11 cellular contexts compared by ENCODE assay signal in genomic region chr3:180181387-180181786, GRCh38.
A peak's percentile ranks its signal among the peaks of the same experiment; 100 is the strongest.
DNase-seq lines count a peak whose midpoint lies in the region; ATAC-seq lines count a peak whose summit lies in the region.
"Had no signal": no experiment of that assay in that cellular context is flagged by ENCODE, and none has a peak within 500 bp of the region (broad histone marks: within the 10 kb centered on the region; RNA-seq: fewer than 3 reads in every experiment).

No MANE protein-coding gene starts in this region.

- in situ Hi-C loops in GM23248 (cut with MboI) = no loop called here

- no peaks in the 10 kb centered on the region for H3K27me3 ChIP-seq in GM23248 (replicated peaks; ENCODE audit: insufficient read depth)
- no peaks in the 10 kb centered on the region for H3K27me3 ChIP-seq in adipocyte (replicated peaks; ENCODE audit: control insufficient read depth, insufficient read depth, low read length)
- H3K27me3 ChIP-seq: BLaER1 had no signal

- H3K9me2 ChIP-seq in GM23248 (ENCODE audit: insufficient read depth) = no peaks in the 10 kb centered on the region

- intact Hi-C loops in Right ventricle myocardium inferior (cut with DNase I) = no loop called here

- no peak overlapping the region for H3K4me3 ChIP-seq in GM23248
- peak overlapping the region; percentile 31 for H3K4me3 ChIP-seq in adipocyte (ENCODE audit: low read length)
- H3K4me3 ChIP-seq: A549, BLaER1 had no signal

- no peak overlapping the region for H2AFZ ChIP-seq in GM23248

- no peaks in the 10 kb centered on the region for H3K4me1 ChIP-seq in GM23248 (ENCODE audit: insufficient read depth)
- H3K4me1 ChIP-seq in adipocyte (ENCODE audit: control insufficient read depth, insufficient read depth, low read length) = peaks cover 41% of the 10 kb centered on the region
- H3K4me1 ChIP-seq: A549, BLaER1 had no signal

- H3K9ac ChIP-seq in GM23248 (no peak overlapping the region), adipocyte (ENCODE audit: low read length) (peak overlapping the region; percentile 55)
- H3K9ac ChIP-seq: BLaER1 had no signal

- DNase-seq in GM23248 = peak; percentile 5
- no peak for DNase-seq in adipocyte (ENCODE audit: low read depth)
- DNase-seq in fibroblast of peridontal ligament (ENCODE audit: extremely low read depth) = peak; percentile 11
- no peak for DNase-seq in Right ventricle myocardium inferior (ENCODE audit: missing footprints)
- no peak for DNase-seq in C1 segment of cervical spinal cord (lab: John Stamatoyannopoulos, UW)
- DNase-seq: CD4-positive, CD25-positive, alpha-beta regulatory T cell; DMS53; H9 had no signal

- ATAC-seq in GM18498 (IDR thresholded peaks at IDR 0.05; ENCODE audit: unreplicated experiment) (no peak), Right ventricle myocardium inferior (no peak)
- ATAC-seq: A549 had no signal

- H3K9me3 ChIP-seq in GM23248 (ENCODE audit: low read depth) (no peaks in the 10 kb centered on the region), adipocyte (ENCODE audit: control insufficient read depth, low read length) (no peaks in the 10 kb centered on the region)
- H3K9me3 ChIP-seq: A549, BLaER1 had no signal

- peak overlapping the region; percentile 43; the same call in 1 of the 2 replicates for H3K27ac ChIP-seq in GM23248
- H3K27ac ChIP-seq: A549, BLaER1 had no signal

- H4K20me1 ChIP-seq in GM23248 (ENCODE audit: insufficient read depth) = no peaks in the 10 kb centered on the region
- H4K20me1 ChIP-seq: BLaER1 had no signal

- no peak overlapping the region for H3K4me2 ChIP-seq in GM23248 (ENCODE audit: unreplicated experiment)
- H3K4me2 ChIP-seq: A549, BLaER1 had no signal

- no peaks in the 10 kb centered on the region for H3F3A ChIP-seq in GM23248 (ENCODE audit: insufficient read depth)

- no peaks in the 10 kb centered on the region for H3K36me3 ChIP-seq in GM23248 (ENCODE audit: low read depth)
- H3K36me3 ChIP-seq in adipocyte (ENCODE audit: control insufficient read depth, insufficient read depth, low read length, severe bottlenecking) = no peaks in the 10 kb centered on the region
- H3K36me3 ChIP-seq: BLaER1 had no signal

- no peaks in the 10 kb centered on the region for H3K79me2 ChIP-seq in GM23248 (ENCODE audit: insufficient read depth)

Comparison
In these comparisons a context has a peak if more than half of its experiments do, and no peak if none do; other contexts are left out.
1. DNase-seq: peak in GM23248 (single experiment) and fibroblast of peridontal ligament (single experiment); none in adipocyte (single experiment), Right ventricle myocardium inferior (single experiment) and C1 segment of cervical spinal cord (0 of 14).